In genomic region chr11:67393437-67393836, GRCh38 we compare ENCODE assay signal across 19 cellular contexts. TPM values are rescaled to one million over a fixed set of nuclear protein-coding genes. Genes with fewer than 3 reads are reported as not detected.
DNase-seq lines count a peak whose midpoint lies in the region; ATAC-seq and TF ChIP-seq lines count a peak whose summit lies in the region.
"Had no signal": no experiment of that assay in that cellular context is flagged by ENCODE, and none has a peak within 500 bp of the region (broad histone marks: within the 10 kb centered on the region; RNA-seq: fewer than 3 reads in every experiment).

No MANE protein-coding gene starts in this region.

- ATAC-seq in T-helper 17 cell (no peak), HG03039 (IDR thresholded peaks at IDR 0.05; ENCODE audit: unreplicated experiment) (no peak)
- ATAC-seq: heart right ventricle had no signal

- intact Hi-C loops in activated CD4-positive, alpha-beta T cell treated with anti-CD3 and anti-CD28 coated beads, Interleukin-2, amount 10 ng/mL, durations not matched to agents 24 days and 14 days (cut with micrococcal nuclease) = no loop called here
- intact Hi-C loops in spleen (cut with DNase I; ENCODE audit: low total_unique reads) = no loop called here

- 93 to 98% methylated on average over 18 of the region's 18 CpGs for WGBS in endodermal cell (ENCODE audit: insufficient coverage in 1 of 2, insufficient read length in 1 of 2), 2 experiments
- 92 to 94% (median 93%) methylated on average over 17 to 18 of the region's 18 CpGs for WGBS in spleen, 5 donors

- H3K27ac Mint-ChIP-seq in activated CD4-positive, alpha-beta T cell treated with anti-CD3 and anti-CD28 coated beads, Interleukin-2, amount 10 ng/mL, durations not matched to agents 24 days and 14 days = peak overlapping the region; percentile 72
- H3K27ac Mint-ChIP-seq in T-helper 17 cell (no peak overlapping the region), endodermal cell (no peak overlapping the region)

- no peak overlapping the region for H3K9ac ChIP-seq in endodermal cell (ENCODE audit: extremely low read depth, low read length, poor library complexity, severe bottlenecking)

- TF ChIP-seq POLR2A in spleen (IDR thresholded peaks at IDR 0.05) (no peak), erythroblast (IDR thresholded peaks at IDR 0.05; ENCODE audit: low read length) (no peak)

- peaks cover 39% of the 10 kb centered on the region for H3K4me1 Mint-ChIP-seq in activated CD4-positive, alpha-beta T cell treated with anti-CD3 and anti-CD28 coated beads, Interleukin-2, amount 10 ng/mL, durations not matched to agents 24 days and 14 days
- H3K4me1 Mint-ChIP-seq in T-helper 17 cell = peaks cover 38% of the 10 kb centered on the region
- peaks cover 18% of the 10 kb centered on the region for H3K4me1 Mint-ChIP-seq in endodermal cell

- H3K27me3 ChIP-seq in endodermal cell (ENCODE audit: control insufficient read depth, insufficient read depth, low read length, poor library complexity, severe bottlenecking) (no peaks in the 10 kb centered on the region), spleen (replicated peaks in 1 of 7) (no peaks in the 10 kb centered on the region)
- H3K27me3 ChIP-seq: heart right ventricle, SJCRH30, testis had no signal

- TF ChIP-seq CTCF in endodermal cell (conservative IDR thresholded peaks at IDR 0.05) = no peak
- TF ChIP-seq CTCF in spleen (IDR thresholded peaks at IDR 0.05 in 8 of 11, conservative IDR thresholded peaks at IDR 0.05 in 3 of 11) = no peak

- no peak for DNase-seq in activated CD4-positive, alpha-beta T cell treated with anti-CD3 and anti-CD28 coated beads, Interleukin-2, amount 10 ng/mL, durations not matched to agents 24 days and 14 days
- DNase-seq in activated CD4-positive, alpha-beta T cell treated with anti-CD3 and anti-CD28 coated beads, Interleukin-2, amount 50 U/mL, for 4 hours = no peak
- DNase-seq in T-helper 17 cell (no peak), endodermal cell (no peak), spleen (peak; percentile 77), erythroblast (lab: John Stamatoyannopoulos, UW) (no peak), NCI-H82 treated with DMSO at 0.1 percent for 48 hours (lab: John Stamatoyannopoulos, UW; ENCODE audit: unreplicated experiment) (no peak)
- DNase-seq: amygdala, COR-L47, heart right ventricle, kidney glomerular epithelial cell, NCI-H1417 treated with DMSO at 0.1 percent for 48 hours, NCI-H226, SJCRH30, testis had no signal

- H3K4me3 ChIP-seq in endodermal cell (ENCODE audit: low read length) (no peak overlapping the region), spleen (no peak overlapping the region)
- H3K4me3 ChIP-seq: SJCRH30, testis had no signal

- H3K36me3 ChIP-seq in endodermal cell (ENCODE audit: control insufficient read depth, insufficient read depth, low read length) = peaks cover 24% of the 10 kb centered on the region
- peaks cover 0 to 54% (median 28%) of the 10 kb centered on the region in 6 donors for H3K36me3 ChIP-seq in spleen

- H3K9me3 ChIP-seq in T-helper 17 cell (ENCODE audit: control insufficient read depth, low read length, poor library complexity, severe bottlenecking) = no peaks in the 10 kb centered on the region
- no peaks in the 10 kb centered on the region for H3K9me3 ChIP-seq in endodermal cell (ENCODE audit: control insufficient read depth, low read length)
- H3K9me3 ChIP-seq in spleen = no peaks in the 10 kb centered on the region
- H3K9me3 ChIP-seq: heart right ventricle, SJCRH30, testis had no signal

- H3K4me3 Mint-ChIP-seq in activated CD4-positive, alpha-beta T cell treated with anti-CD3 and anti-CD28 coated beads, Interleukin-2, amount 10 ng/mL, durations not matched to agents 24 days and 14 days = peak overlapping the region; percentile 90
- H3K4me3 Mint-ChIP-seq in T-helper 17 cell (peak overlapping the region; percentile 88), endodermal cell (peak overlapping the region; percentile 80)

- no peaks in the 10 kb centered on the region for H3K4me1 ChIP-seq in endodermal cell (ENCODE audit: control insufficient read depth, insufficient read depth, low read length)
- peaks cover 24 to 89% (median 55%) of the 10 kb centered on the region in 6 donors for H3K4me1 ChIP-seq in spleen
- H3K4me1 ChIP-seq: SJCRH30 had no signal

- no peaks in the 10 kb centered on the region for H3K9me3 Mint-ChIP-seq in activated CD4-positive, alpha-beta T cell treated with anti-CD3 and anti-CD28 coated beads, Interleukin-2, amount 10 ng/mL, durations not matched to agents 24 days and 14 days
- no peaks in the 10 kb centered on the region for H3K9me3 Mint-ChIP-seq in endodermal cell

- H3K27ac ChIP-seq in endodermal cell (ENCODE audit: low read depth, low read length) = no peak overlapping the region
- H3K27ac ChIP-seq in spleen = no peak overlapping the region
- H3K27ac ChIP-seq: coronary artery, heart right ventricle, SJCRH30, testis had no signal

- H3K27me3 Mint-ChIP-seq in activated CD4-positive, alpha-beta T cell treated with anti-CD3 and anti-CD28 coated beads, Interleukin-2, amount 10 ng/mL, durations not matched to agents 24 days and 14 days = no peaks in the 10 kb centered on the region
- no peaks in the 10 kb centered on the region for H3K27me3 Mint-ChIP-seq in T-helper 17 cell
- no peaks in the 10 kb centered on the region for H3K27me3 Mint-ChIP-seq in endodermal cell (ENCODE audit: insufficient read depth)

- H3K36me3 Mint-ChIP-seq in activated CD4-positive, alpha-beta T cell treated with anti-CD3 and anti-CD28 coated beads, Interleukin-2, amount 10 ng/mL, durations not matched to agents 24 days and 14 days (ENCODE audit: low read depth) = peaks cover 30% of the 10 kb centered on the region
- peaks cover 3% of the 10 kb centered on the region for H3K36me3 Mint-ChIP-seq in T-helper 17 cell (ENCODE audit: low read depth)
- H3K36me3 Mint-ChIP-seq in endodermal cell (ENCODE audit: low read depth) = peaks cover 27% of the 10 kb centered on the region

RNA-seq across cellular contexts. Expression of gene RAD9A, which starts 1.7 kb away (rescaled TPM):
- total RNA-seq in activated CD4-positive, alpha-beta T cell treated with anti-CD3 and anti-CD28 coated beads, Interleukin-2, amount 10 ng/mL, durations not matched to agents 24 days and 14 days = 31.6 and 34.3 TPM in 2 replicates
- 10 to 100 TPM; 21.5 to 40.5 TPM for total RNA-seq in T-helper 17 cell
- 10 to 100 TPM; 28.3 to 41.4 TPM for total RNA-seq in endodermal cell
- polyA plus RNA-seq in endodermal cell (2013, experiment 1 of 2) = 31.1 TPM
- 31.1 TPM for polyA plus RNA-seq in endodermal cell (2013, experiment 2 of 2)
- 10 to 100 TPM; 21.6 to 37.5 (median 29.7) TPM for total RNA-seq in spleen
- polyA plus RNA-seq in spleen = 10 to 100 TPM; 18.2 to 44.8 (median 37.1) TPM

RNA-seq across cellular contexts. Expression of gene PPP1CA, which starts 8.2 kb away (rescaled TPM):
- 251 and 252 TPM in 2 replicates for total RNA-seq in activated CD4-positive, alpha-beta T cell treated with anti-CD3 and anti-CD28 coated beads, Interleukin-2, amount 10 ng/mL, durations not matched to agents 24 days and 14 days
- total RNA-seq in T-helper 17 cell (100 to 1,000 TPM; 133 to 146 TPM), endodermal cell (100 to 1,000 TPM; 182 to 212 TPM), spleen (100 to 1,000 TPM; 147 to 192 (median 157) TPM)
- 151 TPM for polyA plus RNA-seq in endodermal cell (2013, experiment 1 of 2)
- 148 TPM for polyA plus RNA-seq in endodermal cell (2013, experiment 2 of 2)
- 100 to 1,000 TPM; 152 to 207 (median 170) TPM for polyA plus RNA-seq in spleen

RNA-seq across cellular contexts. Expression of gene TBC1D10C, which starts 10.4 kb away (rescaled TPM):
- 115 and 119 TPM in 2 replicates for total RNA-seq in activated CD4-positive, alpha-beta T cell treated with anti-CD3 and anti-CD28 coated beads, Interleukin-2, amount 10 ng/mL, durations not matched to agents 24 days and 14 days
- total RNA-seq in T-helper 17 cell (100 to 1,000 TPM; 251 to 262 TPM), endodermal cell (under 1 TPM in 1 of 2 donors, not detected in 1; 0.20 TPM), spleen (100 to 1,000 TPM in 4 of 7 donors, 10 to 100 TPM in 3; 66.3 to 132 (median 101) TPM)
- polyA plus RNA-seq in endodermal cell (2013, experiment 1 of 2) = 0.89 TPM
- polyA plus RNA-seq in endodermal cell (2013, experiment 2 of 2) = 0.91 TPM
- 100 to 1,000 TPM; 174 to 270 (median 196) TPM for polyA plus RNA-seq in spleen
- total RNA-seq: A673, pulmonary artery endothelial cell, SJCRH30 had no signal

RNA-seq across cellular contexts. Expression of gene CLCF1, which starts 20.0 kb away (rescaled TPM):
- 0.63 and 0.66 TPM in 2 replicates for total RNA-seq in activated CD4-positive, alpha-beta T cell treated with anti-CD3 and anti-CD28 coated beads, Interleukin-2, amount 10 ng/mL, durations not matched to agents 24 days and 14 days
- total RNA-seq in T-helper 17 cell (1 to 10 TPM; 7.3 to 7.5 TPM), endodermal cell (1 to 10 TPM; 3.6 to 4.8 TPM), spleen (10 to 100 TPM in 2 of 7 donors, 1 to 10 TPM in 5; 4.3 to 13.7 (median 6.7) TPM)
- 2.4 TPM for polyA plus RNA-seq in endodermal cell (2013, experiment 1 of 2)
- 2.6 TPM for polyA plus RNA-seq in endodermal cell (2013, experiment 2 of 2)
- 1 to 10 TPM; 6.0 to 9.3 (median 9.0) TPM for polyA plus RNA-seq in spleen

RNA-seq across cellular contexts. Expression of gene CARNS1, which starts 22.0 kb away (rescaled TPM):
- total RNA-seq in activated CD4-positive, alpha-beta T cell treated with anti-CD3 and anti-CD28 coated beads, Interleukin-2, amount 10 ng/mL, durations not matched to agents 24 days and 14 days = 0.77 and 0.83 TPM in 2 replicates
- total RNA-seq in T-helper 17 cell (1 to 10 TPM; 4.5 to 7.5 TPM), endodermal cell (1 to 10 TPM; 1.6 to 2.2 TPM), spleen (1 to 10 TPM; 1.9 to 4.4 (median 2.1) TPM)
- polyA plus RNA-seq in endodermal cell (2013, experiment 1 of 2) = 0.25 TPM
- 0.17 TPM for polyA plus RNA-seq in endodermal cell (2013, experiment 2 of 2)
- polyA plus RNA-seq in spleen = 1 to 10 TPM; 1.0 to 2.0 (median 1.8) TPM

Comparison
In these comparisons a context has a peak if more than half of its experiments do, and no peak if none do; other contexts are left out.
1. RNA of gene TBC1D10C, which starts 10.4 kb away (total RNA-seq): 251 to 262 TPM in T-helper 17 cell, 115 to 119 TPM in activated CD4-positive, alpha-beta T cell treated with anti-CD3 and anti-CD28 coated beads, Interleukin-2, amount 10 ng/mL, durations not matched to agents 24 days and 14 days and 66.3 to 132 TPM in spleen; 0.20 TPM in endodermal cell; every median in the first group is over 10 times any median in the second.
2. Peak in every context shown above with its lines, with median percentiles within 50 percentile points of each other: H3K4me3 Mint-ChIP-seq.